2 cellular contexts compared by ENCODE assay signal in genomic region chr2:148781544-148781943, GRCh38.
A peak's percentile ranks its signal among the peaks of the same experiment; 100 is the strongest.
TF ChIP-seq lines count a peak whose summit lies in the region.

No MANE protein-coding gene starts in this region.

TF ChIP-seq in IMR-90, 13 proteins besides CTCF, POLR2A, EP300 and RAD21 (continued from another document):
- TF ChIP-seq ELK1 (IDR thresholded peaks at IDR 0.05; ENCODE audit: borderline replicate concordance, low read depth, low read length) (no peak), USF2 (IDR thresholded peaks at IDR 0.05; ENCODE audit: low read depth, low read length) (no peak), MAFK (IDR thresholded peaks at IDR 0.05; ENCODE audit: low read depth, low read length) (peak; percentile 69)
TF ChIP-seq in IMR-90: peak in this region for 1.

TF ChIP-seq in GM23338, 12 proteins besides CTCF, POLR2A, EP300 and RAD21 (continued from another document):
- TF ChIP-seq REST (IDR thresholded peaks at IDR 0.05; ENCODE audit: unreplicated experiment) (no peak), ZNF462 (CRISPR knock-in tag; IDR thresholded peaks at IDR 0.05) (no peak), EZH2phosphoT487 (IDR thresholded peaks at IDR 0.05; ENCODE audit: unreplicated experiment) (no peak), POLR2AphosphoS5 (IDR thresholded peaks at IDR 0.05; ENCODE audit: low read depth) (no peak), EZH2 (IDR thresholded peaks at IDR 0.05; ENCODE audit: low read depth, unreplicated experiment) (no peak), CREB1 (CRISPR knock-in tag; IDR thresholded peaks at IDR 0.05; ENCODE audit: low read depth) (no peak), STAT1 (IDR thresholded peaks at IDR 0.05; ENCODE audit: unreplicated experiment) (no peak), NANOG (IDR thresholded peaks at IDR 0.05; ENCODE audit: borderline replicate concordance) (no peak), ZNF331 (CRISPR knock-in tag; IDR thresholded peaks at IDR 0.05; ENCODE audit: low read depth) (no peak)
